Comparison of ENCODE assay signal across 24 cellular contexts in the genomic region with DNA sequence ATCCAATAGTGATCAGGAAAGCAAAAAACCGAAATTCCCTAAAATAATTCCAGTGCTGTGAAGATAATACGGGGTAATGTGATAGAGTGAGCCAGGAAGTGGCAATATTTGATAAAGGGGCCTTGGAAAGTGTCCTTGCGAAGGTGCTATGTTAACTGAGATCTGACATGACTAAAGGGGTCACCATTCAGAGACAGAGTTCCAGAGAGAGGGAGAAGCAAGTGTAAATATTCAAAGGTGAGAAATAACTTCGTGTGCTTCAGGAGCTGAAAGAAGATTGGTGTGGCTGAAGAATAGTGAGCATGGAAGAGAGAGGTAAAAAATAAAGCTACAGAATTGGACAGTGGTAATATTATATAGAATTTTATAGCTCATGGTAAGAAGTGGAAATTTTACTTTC.
"Had no signal": no experiment of that assay in that cellular context is flagged by ENCODE, and none has a peak within 500 bp of the region (broad histone marks: within the 10 kb centered on the region; RNA-seq: fewer than 3 reads in every experiment).

No MANE protein-coding gene starts in this region.

- H3K27me3 Mint-ChIP-seq: naive B cell; natural killer cell treated with Interleukin-12 subunit alpha and Interleukin-12 subunit beta and Interleukin-15 and Interleukin-18, amount 100 ng/mL, for 72 hours; progenitor cell of endocrine pancreas; stimulated activated naive B cell treated with anti-CD40 and anti-IgM and Interleukin-4, amounts not matched to agents 10 μg/mL and 1 μg/mL and 100 μg/mL, for 72 hours had no signal

- H3K36me3 Mint-ChIP-seq: mesothelial cell of epicardium; naive B cell; natural killer cell treated with Interleukin-12 subunit alpha and Interleukin-12 subunit beta and Interleukin-15 and Interleukin-18, amount 100 ng/mL, for 72 hours; neural progenitor cell; stimulated activated naive B cell treated with anti-CD40 and anti-IgM and Interleukin-4, amounts not matched to agents 10 μg/mL and 1 μg/mL and 100 μg/mL, for 72 hours had no signal

- ATAC-seq: foreskin keratinocyte; gastroesophageal sphincter; heart right ventricle; left cardiac atrium; left lung; mucosa of descending colon; natural killer cell treated with Interleukin-12 subunit alpha and Interleukin-12 subunit beta and Interleukin-15 and Interleukin-18, amount 100 ng/mL, for 72 hours; right lobe of liver; stimulated activated naive B cell treated with anti-CD40 and anti-IgM and Interleukin-4, amounts not matched to agents 10 μg/mL and 1 μg/mL and 100 μg/mL, for 72 hours had no signal

- H3K4me1 Mint-ChIP-seq: mesothelial cell of epicardium; naive B cell; neural progenitor cell; stimulated activated naive B cell treated with anti-CD40 and anti-IgM and Interleukin-4, amounts not matched to agents 10 μg/mL and 1 μg/mL and 100 μg/mL, for 72 hours had no signal

- H3K4me3 Mint-ChIP-seq: mesothelial cell of epicardium; naive B cell; natural killer cell treated with Interleukin-12 subunit alpha and Interleukin-12 subunit beta and Interleukin-15 and Interleukin-18, amount 100 ng/mL, for 72 hours; neural progenitor cell; stimulated activated naive B cell treated with anti-CD40 and anti-IgM and Interleukin-4, amounts not matched to agents 10 μg/mL and 1 μg/mL and 100 μg/mL, for 72 hours had no signal

- H3K27ac Mint-ChIP-seq: mesothelial cell of epicardium; naive B cell; natural killer cell treated with Interleukin-12 subunit alpha and Interleukin-12 subunit beta and Interleukin-15 and Interleukin-18, amount 100 ng/mL, for 72 hours; neural progenitor cell; progenitor cell of endocrine pancreas; stimulated activated naive B cell treated with anti-CD40 and anti-IgM and Interleukin-4, amounts not matched to agents 10 μg/mL and 1 μg/mL and 100 μg/mL, for 72 hours had no signal

- DNase-seq: dermis blood vessel endothelial cell; effector memory CD4-positive, alpha-beta T cell; foreskin keratinocyte; glutamatergic neuron; heart right ventricle; hippocampal formation; left cardiac atrium; left lung; mesenchymal stem cell; mucosa of descending colon; naive B cell; right lobe of liver; small intestine; stimulated activated CD4-positive, alpha-beta T cell treated with anti-CD3 and anti-CD28 coated beads, Interleukin-15, amount 100 ng/mL, for 24 hours; stimulated activated CD4-positive, alpha-beta T cell treated with anti-CD3 and anti-CD28 coated beads, Interleukin-2, amount 100 ng/mL, for 48 hours; stimulated activated naive B cell treated with anti-CD40 and anti-IgM and Interleukin-4, amounts not matched to agents 10 μg/mL and 1 μg/mL and 100 μg/mL, for 72 hours; stomach; thyroid gland; trophoblast cell had no signal

- H3K9me3 Mint-ChIP-seq: stimulated activated naive B cell treated with anti-CD40 and anti-IgM and Interleukin-4, amounts not matched to agents 10 μg/mL and 1 μg/mL and 100 μg/mL, for 72 hours had no signal
